1 cellular context compared by ENCODE assay signal in genomic region chr3:44894485-44894884, GRCh38.
TF ChIP-seq lines count a peak whose summit lies in the region.

No MANE protein-coding gene starts in this region.

TF ChIP-seq in GM23338, 12 proteins besides CTCF, POLR2A, EP300 and RAD21 (continued from another document):
- TF ChIP-seq NANOG (IDR thresholded peaks at IDR 0.05; ENCODE audit: borderline replicate concordance) (no peak), CREB1 (CRISPR knock-in tag; IDR thresholded peaks at IDR 0.05; ENCODE audit: low read depth) (no peak), ETS1 (IDR thresholded peaks at IDR 0.05) (no peak), ZNF114 (CRISPR knock-in tag; IDR thresholded peaks at IDR 0.05) (no peak), JUNB (IDR thresholded peaks at IDR 0.05; ENCODE audit: unreplicated experiment) (no peak), REST (IDR thresholded peaks at IDR 0.05; ENCODE audit: unreplicated experiment) (no peak), POLR2AphosphoS5 (IDR thresholded peaks at IDR 0.05; ENCODE audit: low read depth) (no peak), EZH2 (IDR thresholded peaks at IDR 0.05; ENCODE audit: low read depth, unreplicated experiment) (no peak), STAT1 (IDR thresholded peaks at IDR 0.05; ENCODE audit: unreplicated experiment) (no peak), ZNF331 (CRISPR knock-in tag; IDR thresholded peaks at IDR 0.05; ENCODE audit: low read depth) (no peak)
TF ChIP-seq in GM23338: peak in this region for 0.
